8 cellular contexts compared by ENCODE assay signal in the genomic region with DNA sequence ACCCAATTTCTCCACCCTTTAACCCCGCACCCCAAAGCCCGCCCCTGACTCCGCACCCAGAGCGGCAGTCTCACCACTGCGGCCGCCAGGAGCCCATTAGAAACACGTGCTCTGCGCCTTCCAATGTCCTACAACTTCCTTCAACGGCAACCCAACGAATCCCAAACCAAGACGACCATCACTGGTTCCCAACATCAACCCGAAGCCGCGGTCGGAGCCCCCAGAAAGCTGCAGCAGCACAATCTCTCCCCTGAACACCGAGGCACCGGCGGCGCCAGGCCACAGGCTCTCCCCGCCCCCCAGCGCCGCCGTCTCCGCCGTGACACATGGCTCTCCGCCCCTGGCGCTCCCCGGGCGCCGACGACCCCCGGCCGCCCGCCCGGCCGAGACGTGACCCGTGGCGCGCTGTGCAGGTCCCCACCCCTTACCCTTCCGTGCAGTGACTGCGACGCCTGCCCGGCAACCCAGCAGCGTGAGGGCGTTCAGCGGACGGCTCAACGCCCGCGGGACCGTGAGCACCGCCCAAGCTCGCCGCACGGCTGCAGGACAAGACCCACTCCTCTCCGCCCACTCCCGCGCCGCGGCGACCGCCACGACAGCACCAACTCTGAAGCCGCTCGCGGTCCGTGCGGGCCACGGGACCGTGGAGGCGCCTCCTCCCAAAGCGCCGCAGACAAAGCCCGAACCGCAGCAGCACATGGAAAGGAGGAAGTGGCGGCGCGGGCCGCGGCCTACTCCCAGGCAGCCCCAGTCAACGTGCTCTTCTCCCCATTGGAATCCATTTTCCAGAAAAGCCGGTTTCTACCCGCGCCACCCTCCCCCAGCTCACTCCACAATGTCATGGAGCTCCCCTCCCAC.
DNase-seq lines count a peak whose midpoint lies in the region; ATAC-seq lines count a peak whose summit lies in the region.

No MANE protein-coding gene starts in this region.

- ATAC-seq in GM21737 (IDR thresholded peaks at IDR 0.05; ENCODE audit: unreplicated experiment) = no peak

- no peaks in the 10 kb centered on the region for H3K27me3 ChIP-seq in mucosa of rectum (ENCODE audit: control insufficient read depth in 2 of 2, insufficient read depth in 2 of 2, low read length in 2 of 2)

- H3K4me1 ChIP-seq in mucosa of rectum (ENCODE audit: control insufficient read depth in 2 of 2, insufficient read depth in 2 of 2, low read length in 2 of 2) = peaks cover 3 to 13% of the 10 kb centered on the region in 2 donors

- H3K9ac ChIP-seq in mucosa of rectum (ENCODE audit: low read depth in 1 of 2, low read length in 2 of 2) = peak overlapping the region; percentile 90 to 98

- H3K27ac ChIP-seq in epithelial cell of prostate = peak overlapping the region; percentile 99
- H3K27ac ChIP-seq in mucosa of rectum (ENCODE audit: low read depth in 2 of 2, low read length in 2 of 2) = peak overlapping the region; percentile 99 to 100

- H3K36me3 ChIP-seq in mucosa of rectum (ENCODE audit: control insufficient read depth in 2 of 2, insufficient read depth in 2 of 2, low read length in 2 of 2) = peaks cover 15 to 20% of the 10 kb centered on the region in 2 donors

- no peaks in the 10 kb centered on the region for H3K9me3 ChIP-seq in mucosa of rectum (ENCODE audit: control insufficient read depth in 2 of 2, low read length in 2 of 2)

- DNase-seq in NCI-H345 (lab: John Stamatoyannopoulos, UW) = peak; percentile 30
- no peak for DNase-seq in NCI-H345 treated with DMSO at 0.1 percent for 48 hours (lab: John Stamatoyannopoulos, UW; ENCODE audit: unreplicated experiment)
- DNase-seq in NOMO-1 treated with DMSO at 0.1 percent for 48 hours (lab: John Stamatoyannopoulos, UW; ENCODE audit: unreplicated experiment) = peak; percentile 40
- DNase-seq in activated T-cell treated with anti-CD3 and anti-CD28 coated beads for 48 hours (ENCODE audit: low read depth) = peak; percentile 29
- peak; percentile 8 for DNase-seq in epithelial cell of prostate (ENCODE audit: low read depth, low spot score)
- peak; percentile 40 for DNase-seq in stimulated activated CD8-positive, alpha-beta memory T cell treated with anti-CD3 and anti-CD28 coated beads, Interleukin-4, amount 100 ng/mL, for 24 hours (ENCODE audit: low read depth)

- H3K4me3 ChIP-seq in mucosa of rectum (ENCODE audit: low read length in 2 of 2) = peak overlapping the region; percentile 96 to 97
